Comparison of ENCODE assay signal across 15 cellular contexts in the genomic region with DNA sequence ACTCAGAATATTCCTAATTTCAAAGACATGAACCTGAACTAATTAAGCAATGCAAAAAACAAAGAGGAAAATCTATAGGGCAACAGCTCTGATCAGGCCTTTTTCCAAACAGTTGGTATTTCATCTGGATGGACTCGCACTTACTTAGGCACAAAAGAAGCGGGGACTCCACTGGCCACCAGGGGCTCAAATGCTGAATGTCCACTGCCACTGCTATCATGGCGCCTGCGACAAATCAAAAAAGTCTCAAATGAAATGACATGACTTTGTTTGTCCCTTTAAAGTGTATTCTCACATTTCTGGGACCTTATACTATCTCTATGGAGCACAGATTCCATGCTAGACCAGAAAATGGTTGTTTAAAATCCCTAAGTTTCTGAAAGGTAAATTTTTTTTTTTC. TPM values are rescaled to one million over a fixed set of nuclear protein-coding genes. Genes with fewer than 3 reads are reported as not detected.
DNase-seq lines count a peak whose midpoint lies in the region; ATAC-seq, FAIRE-seq and TF ChIP-seq lines count a peak whose summit lies in the region.
"Not testable (repeated sequence)": the region's sequence is repeated elsewhere in the genome, so short reads cannot be mapped to it uniquely, and the experiment has no call there.
"Had no signal": no experiment of that assay in that cellular context is flagged by ENCODE, and none has a peak within 500 bp of the region (broad histone marks: within the 10 kb centered on the region; RNA-seq: fewer than 3 reads in every experiment).

No MANE protein-coding gene starts in this region.

- not testable (repeated sequence) for H3K9me3 Mint-ChIP-seq in CD4-positive, alpha-beta T cell; GM23338; astrocyte (ENCODE audit: unreplicated experiment); endodermal cell; neural crest cell; stimulated activated effector memory CD8-positive, alpha-beta T cell treated with anti-CD3 and anti-CD28 coated beads, Interleukin-12 subunit alpha, Interleukin-12 subunit beta, amount 100 ng/mL, for 72 hours

- H3K9me2 ChIP-seq in GM23338 (ENCODE audit: insufficient read depth); SK-N-SH: not testable (repeated sequence)

- peaks cover 61% of the 10 kb centered on the region for H3K36me3 Mint-ChIP-seq in CD4-positive, alpha-beta T cell (ENCODE audit: low read depth)
- H3K36me3 Mint-ChIP-seq in GM23338 (ENCODE audit: low read depth) (peaks cover 63% of the 10 kb centered on the region), endodermal cell (ENCODE audit: low read depth) (peaks cover 50% of the 10 kb centered on the region), neural crest cell (ENCODE audit: low read depth) (peaks cover 12% of the 10 kb centered on the region)
- H3K36me3 Mint-ChIP-seq in astrocyte (ENCODE audit: low read depth, unreplicated experiment) = not testable (repeated sequence)
- H3K36me3 Mint-ChIP-seq in stimulated activated effector memory CD8-positive, alpha-beta T cell treated with anti-CD3 and anti-CD28 coated beads, Interleukin-12 subunit alpha, Interleukin-12 subunit beta, amount 100 ng/mL, for 72 hours = peaks cover 80% of the 10 kb centered on the region

- not testable (repeated sequence) for TF ChIP-seq RAD21 in SK-N-SH (IDR thresholded peaks at IDR 0.05; ENCODE audit: low read length)

- H3K4me3 ChIP-seq in GM23338; SK-N-SH (ENCODE audit: low read depth in 2 of 2, low read length in 1 of 2); astrocyte (ENCODE audit: insufficient read depth, low read depth, low read length); endodermal cell (ENCODE audit: low read length): not testable (repeated sequence)

- not testable (repeated sequence) for H3K27ac ChIP-seq in CD4-positive, alpha-beta T cell (ENCODE audit: low read depth, low read length); GM23338 (ENCODE audit: low read depth); SK-N-SH (ENCODE audit: low read depth in 2 of 2, low read length in 1 of 2); astrocyte (ENCODE audit: low read depth, low read length); endodermal cell (ENCODE audit: low read depth, low read length)

- H3K27me3 Mint-ChIP-seq in CD4-positive, alpha-beta T cell; GM23338 (ENCODE audit: insufficient read depth, low read depth, poor library complexity); astrocyte (ENCODE audit: low read depth, unreplicated experiment); endodermal cell (ENCODE audit: insufficient read depth); neural crest cell (ENCODE audit: low read depth): not testable (repeated sequence)

- not testable (repeated sequence) for FAIRE-seq in astrocyte (lab: Jason Lieb, UNC)

- H4K20me1 ChIP-seq in GM23338 (replicated peaks; ENCODE audit: insufficient read depth); SK-N-SH (ENCODE audit: insufficient read depth): not testable (repeated sequence)
- peaks cover 27% of the 10 kb centered on the region for H4K20me1 ChIP-seq in astrocyte (ENCODE audit: insufficient read depth, low read length)

- H3K9me3 ChIP-seq in CD4-positive, alpha-beta T cell (ENCODE audit: control insufficient read depth, low read length); SK-N-SH; astrocyte (ENCODE audit: insufficient read depth, low read depth, low read length); endodermal cell (ENCODE audit: control insufficient read depth, low read length): not testable (repeated sequence)

- H3K36me3 ChIP-seq in GM23338 (ENCODE audit: insufficient read depth) (peaks cover 24% of the 10 kb centered on the region), SK-N-SH (replicated peaks in 1 of 2; ENCODE audit: control insufficient read depth in 1 of 2, insufficient read depth in 2 of 2, low read length in 1 of 2) (peaks cover 55 to 67% of the 10 kb centered on the region in 2 experiments), astrocyte (ENCODE audit: insufficient read depth, low read length) (peaks cover 50% of the 10 kb centered on the region), endodermal cell (ENCODE audit: control insufficient read depth, insufficient read depth, low read length) (peaks cover 55% of the 10 kb centered on the region)

- H3K4me1 Mint-ChIP-seq in CD4-positive, alpha-beta T cell (ENCODE audit: low read depth) = peaks cover 23% of the 10 kb centered on the region
- not testable (repeated sequence) for H3K4me1 Mint-ChIP-seq in GM23338; astrocyte (ENCODE audit: low read depth, unreplicated experiment); endodermal cell; neural crest cell; stimulated activated effector memory CD8-positive, alpha-beta T cell treated with anti-CD3 and anti-CD28 coated beads, Interleukin-12 subunit alpha, Interleukin-12 subunit beta, amount 100 ng/mL, for 72 hours

- CTCF ChIA-PET in CD4-positive, alpha-beta T cell (lab: Charles Lee); SK-N-SH (lab: Yijun Ruan, JAX): not testable (repeated sequence)

- DNase-seq in CD4-positive, alpha-beta T cell; SK-N-SH; astrocyte (ENCODE audit: low read depth); endodermal cell; neural crest cell (ENCODE audit: low read depth, low spot score); stimulated activated effector memory CD8-positive, alpha-beta T cell treated with anti-CD3 and anti-CD28 coated beads, Interleukin-12 subunit alpha, Interleukin-12 subunit beta, amount 100 ng/mL, for 72 hours (ENCODE audit: low spot score in 2 of 2): not testable (repeated sequence)
- DNase-seq in GM23338 (ENCODE audit: low spot score) = peak; percentile 14

- intact Hi-C loops in CD4-positive, alpha-beta T cell (cut with DNase I, micrococcal nuclease) = not testable (repeated sequence)

- not testable (repeated sequence) for H2AFZ ChIP-seq in GM23338; SK-N-SH (ENCODE audit: low read depth); astrocyte (ENCODE audit: low read depth, low read length)

- not testable (repeated sequence) for H3K9ac ChIP-seq in SK-N-SH; astrocyte (ENCODE audit: low read length); endodermal cell (ENCODE audit: extremely low read depth, low read length, poor library complexity, severe bottlenecking)

- ATAC-seq in CD4-positive, alpha-beta T cell (ENCODE audit: poor library complexity); GM23338; stimulated activated effector memory CD8-positive, alpha-beta T cell treated with anti-CD3 and anti-CD28 coated beads, Interleukin-12 subunit alpha, Interleukin-12 subunit beta, amount 100 ng/mL, for 72 hours: not testable (repeated sequence)

- not testable (repeated sequence) for H3K79me2 ChIP-seq in GM23338 (replicated peaks; ENCODE audit: insufficient read depth)
- H3K79me2 ChIP-seq in SK-N-SH (ENCODE audit: insufficient read depth) = peaks cover 38% of the 10 kb centered on the region
- H3K79me2 ChIP-seq in astrocyte (ENCODE audit: insufficient read depth, low read length) = peaks cover 30% of the 10 kb centered on the region

- WGBS in SK-N-SH (ENCODE audit: low lambda C conversion rate) = 98% methylated on average over 4 of the region's 4 CpGs
- 94 to 98% methylated on average over 4 of the region's 4 CpGs for WGBS in endodermal cell (ENCODE audit: insufficient coverage in 1 of 2, insufficient read length in 1 of 2), 2 experiments

- H3K27ac Mint-ChIP-seq in CD4-positive, alpha-beta T cell = peak overlapping the region; percentile 37
- not testable (repeated sequence) for H3K27ac Mint-ChIP-seq in GM23338; endodermal cell; neural crest cell (ENCODE audit: unreplicated experiment)
- H3K27ac Mint-ChIP-seq in astrocyte (ENCODE audit: unreplicated experiment) = peak overlapping the region; percentile 26
- peak overlapping the region; percentile 39 for H3K27ac Mint-ChIP-seq in stimulated activated effector memory CD8-positive, alpha-beta T cell treated with anti-CD3 and anti-CD28 coated beads, Interleukin-12 subunit alpha, Interleukin-12 subunit beta, amount 100 ng/mL, for 72 hours

- POLR2A ChIA-PET in CD4-positive, alpha-beta T cell (lab: Charles Lee); SK-N-SH (lab: Yijun Ruan, JAX): not testable (repeated sequence)

- TF ChIP-seq EP300 in SK-N-SH (IDR thresholded peaks at IDR 0.05; ENCODE audit: borderline replicate concordance in 1 of 2, low read depth in 1 of 2, low read length in 1 of 2) = not testable (repeated sequence)

- not testable (repeated sequence) for H3K27me3 ChIP-seq in CD4-positive, alpha-beta T cell (ENCODE audit: control insufficient read depth, insufficient read depth, low read length); GM23338 (ENCODE audit: insufficient read depth); SK-N-SH (ENCODE audit: insufficient read depth); astrocyte (ENCODE audit: insufficient read depth, low read length); endodermal cell (ENCODE audit: control insufficient read depth, insufficient read depth, low read length, poor library complexity, severe bottlenecking)

- H3K4me1 ChIP-seq in GM23338 (ENCODE audit: insufficient read depth); SK-N-SH (ENCODE audit: control insufficient read depth in 1 of 2, insufficient read depth in 2 of 2, low read depth in 1 of 2, low read length in 1 of 2); astrocyte (ENCODE audit: insufficient read depth, low read length); endodermal cell (ENCODE audit: control insufficient read depth, insufficient read depth, low read length): not testable (repeated sequence)

- H3K4me3 Mint-ChIP-seq in CD4-positive, alpha-beta T cell = peak overlapping the region; percentile 45
- not testable (repeated sequence) for H3K4me3 Mint-ChIP-seq in GM23338; astrocyte (ENCODE audit: unreplicated experiment); endodermal cell; stimulated activated effector memory CD8-positive, alpha-beta T cell treated with anti-CD3 and anti-CD28 coated beads, Interleukin-12 subunit alpha, Interleukin-12 subunit beta, amount 100 ng/mL, for 72 hours
- peak overlapping the region; percentile 71 for H3K4me3 Mint-ChIP-seq in neural crest cell

- H3F3A ChIP-seq in GM23338 (replicated peaks; ENCODE audit: low read depth) = not testable (repeated sequence)
- H3F3A ChIP-seq in SK-N-SH (replicated peaks; ENCODE audit: insufficient read depth) = peaks cover 21% of the 10 kb centered on the region

- H3K4me2 ChIP-seq in GM23338; SK-N-SH; astrocyte (ENCODE audit: low read length): not testable (repeated sequence)

- not testable (repeated sequence) for TF ChIP-seq CTCF in CD4-positive, alpha-beta T cell (IDR thresholded peaks at IDR 0.05); astrocyte (IDR thresholded peaks at IDR 0.05; ENCODE audit: insufficient read depth, low read depth, low read length)
- TF ChIP-seq CTCF in GM23338 (conservative IDR thresholded peaks at IDR 0.05; ENCODE audit: low read depth in 2 of 2) (peak in 1 of 2 experiments; percentile 20; a peak in 1 of 4 replicates), SK-N-SH (IDR thresholded peaks at IDR 0.05) (peak; percentile 31), endodermal cell (conservative IDR thresholded peaks at IDR 0.05) (peak; percentile 53), neural crest cell (conservative IDR thresholded peaks at IDR 0.05) (peak; percentile 35)

RNA-seq across cellular contexts. Expression of a gene that starts 43.6 kb away (rescaled TPM):
- total RNA-seq in CD4-positive, alpha-beta T cell = 10 to 100 TPM; 19.1 to 22.3 TPM
- total RNA-seq in GM23338 (2014; rRNA removed; shearing (Covaris generic)) = 0.31 and 0.54 TPM in 2 replicates
- 0.96 and 1.2 TPM in 2 replicates for polyA plus RNA-seq in GM23338 (2016; fragmentation: Nextera tagmentation; extraction: Ambion mirVana)
- polyA plus RNA-seq in SK-N-SH (2012; rRNA removed) = 1.3 and 1.6 TPM in 2 replicates
- polyA plus RNA-seq in SK-N-SH (2012; cell fraction: cytosol; rRNA removed) = 0.24 and 0.42 TPM in 2 replicates
- 16.2 and 22.1 TPM in 2 replicates for polyA plus RNA-seq in SK-N-SH (2012; cell fraction: nucleus; rRNA removed)
- 6.1 and 6.9 TPM in 2 replicates for total RNA-seq in astrocyte
- total RNA-seq in endodermal cell = 1 to 10 TPM; 2.9 to 5.6 TPM
- polyA plus RNA-seq in endodermal cell (2013, experiment 1 of 2) = 4.6 TPM
- polyA plus RNA-seq in endodermal cell (2013, experiment 2 of 2) = 5.7 TPM
- total RNA-seq in neural crest cell = 5.3 and 6.8 TPM in 2 replicates

RNA-seq across cellular contexts. Expression of a gene that starts 47.1 kb away (rescaled TPM):
- total RNA-seq in CD4-positive, alpha-beta T cell = 10 to 100 TPM; 97.6 to 99.5 TPM
- 36.9 and 44.0 TPM in 2 replicates for total RNA-seq in GM23338 (2014; rRNA removed; shearing (Covaris generic))
- polyA plus RNA-seq in GM23338 (2016; fragmentation: Nextera tagmentation; extraction: Ambion mirVana) = 40.8 and 41.5 TPM in 2 replicates
- 17.5 and 20.4 TPM in 2 replicates for polyA plus RNA-seq in SK-N-SH (2012; rRNA removed)
- 18.0 and 21.5 TPM in 2 replicates for polyA plus RNA-seq in SK-N-SH (2012; cell fraction: cytosol; rRNA removed)
- 62.0 and 69.7 TPM in 2 replicates for polyA plus RNA-seq in SK-N-SH (2012; cell fraction: nucleus; rRNA removed)
- total RNA-seq in astrocyte = 42.9 and 48.5 TPM in 2 replicates
- total RNA-seq in endodermal cell = 10 to 100 TPM; 61.8 to 64.2 TPM
- 45.1 TPM for polyA plus RNA-seq in endodermal cell (2013, experiment 1 of 2)
- 47.4 TPM for polyA plus RNA-seq in endodermal cell (2013, experiment 2 of 2)
- 70.8 and 80.1 TPM in 2 replicates for total RNA-seq in neural crest cell

RNA-seq across cellular contexts. Expression of a gene that starts 53.1 kb away (rescaled TPM):
- under 1 TPM in 1 of 2 experiments, not detected in 1; 0.20 TPM for total RNA-seq in CD4-positive, alpha-beta T cell
- not detected in 2 replicates for total RNA-seq in GM23338 (2014; rRNA removed; shearing (Covaris generic))
- 1.2 and 1.8 TPM in 2 replicates for polyA plus RNA-seq in GM23338 (2016; fragmentation: Nextera tagmentation; extraction: Ambion mirVana)
- 0.03 TPM in 1 of 2 replicates, not detected in the other for polyA plus RNA-seq in SK-N-SH (2012; rRNA removed)
- polyA plus RNA-seq in SK-N-SH (2012; cell fraction: cytosol; rRNA removed) = 0.01 TPM in 1 of 2 replicates, not detected in the other
- polyA plus RNA-seq in SK-N-SH (2012; cell fraction: nucleus; rRNA removed) = 0.04 and 0.06 TPM in 2 replicates
- total RNA-seq in astrocyte = not detected in 2 replicates
- total RNA-seq in endodermal cell = not detected
- not detected for polyA plus RNA-seq in endodermal cell (2013, experiment 1 of 2)
- not detected for polyA plus RNA-seq in endodermal cell (2013, experiment 2 of 2)
- total RNA-seq in neural crest cell = not detected in 2 replicates
- total RNA-seq: Caco-2, GM12878, IMR-90, Right ventricle myocardium inferior, RPMI7951, SJCRH30 had no signal
- polyA plus RNA-seq: A549, CD14-positive monocyte, IMR-90 had no signal
